In the genomic region with DNA sequence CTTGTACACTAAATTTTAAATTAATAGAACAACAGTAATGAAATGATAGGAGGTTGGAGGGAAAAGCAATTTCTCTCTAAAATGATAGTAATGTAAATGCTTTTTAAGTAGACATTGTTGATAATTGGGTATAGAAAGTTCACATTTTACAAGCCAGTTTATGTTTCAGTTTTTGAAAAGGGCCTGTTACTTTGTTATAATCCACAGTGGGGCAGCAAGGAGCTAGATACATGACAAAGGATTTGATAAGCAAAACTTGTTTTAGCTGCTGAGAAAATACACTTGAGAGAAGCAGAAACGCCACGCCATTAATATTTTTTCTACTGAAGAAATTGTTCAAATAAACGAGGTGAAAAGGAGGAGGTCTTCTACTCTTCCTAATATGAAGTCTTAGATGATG, we compare ENCODE assay signal across 8 cellular contexts. TPM values are rescaled to one million over a fixed set of nuclear protein-coding genes. Genes with fewer than 3 reads are reported as not detected.
A peak's percentile ranks its signal among the peaks of the same experiment; 100 is the strongest.
DNase-seq lines count a peak whose midpoint lies in the region; ATAC-seq and TF ChIP-seq lines count a peak whose summit lies in the region.

No MANE protein-coding gene starts in this region.

- H3K9me3 ChIP-seq in left lung = no peaks in the 10 kb centered on the region

- peaks cover 0 to 87% of the 10 kb centered on the region in 2 donors for H3K36me3 ChIP-seq in left lung

- H3K27ac ChIP-seq in VCaP (no peak overlapping the region), left lung (no peak overlapping the region)

- H3K4me3 ChIP-seq in left lung = no peak overlapping the region

- ATAC-seq in left lung = peak; percentile 52
- no peak for ATAC-seq in GM18519 (IDR thresholded peaks at IDR 0.05; ENCODE audit: low FRiP score, unreplicated experiment)

- no peaks in the 10 kb centered on the region for H3K27me3 ChIP-seq in left lung

- CTCF ChIA-PET in HEK293T (lab: Yijun Ruan, JAX) = no interaction called here

- POLR2A ChIA-PET in HEK293T (lab: Yijun Ruan, JAX) = no interaction called here

- DNase-seq in AG20443 (ENCODE audit: low spot score) (peak; percentile 14), HEK293T (ENCODE audit: extremely low spot score) (peak; percentile 9), left lung (no peak), NCI-H1048 (lab: John Stamatoyannopoulos, UW) (no peak), COR-L47 (lab: John Stamatoyannopoulos, UW) (no peak)
- no peak for DNase-seq in activated T-cell treated with anti-CD3 and anti-CD28 coated beads, Interleukin-2, amount 50 U/mL, for 1 hour

- intact Hi-C loops in left lung (cut with DNase I) = no loop called here

- no peaks in the 10 kb centered on the region for H3K4me1 ChIP-seq in left lung

- TF ChIP-seq CTCF in VCaP (conservative IDR thresholded peaks at IDR 0.05) (peak; percentile 70), left lung (IDR thresholded peaks at IDR 0.05) (peak in 1 of 2 donors; percentile 35)

TF ChIP-seq in HEK293T, 16 proteins besides CTCF, POLR2A, EP300 and RAD21:
- TF ChIP-seq FOXM1 (IDR thresholded peaks at IDR 0.05; ENCODE audit: borderline replicate concordance) (no peak), PKNOX1 (IDR thresholded peaks at IDR 0.05) (no peak), NFRKB (IDR thresholded peaks at IDR 0.05) (no peak), FOXA1 (IDR thresholded peaks at IDR 0.05) (no peak)

RNA-seq across cellular contexts. Expression of gene SREK1, which starts 30.2 kb away (rescaled TPM):
- 10 to 100 TPM; 52.4 to 62.8 TPM for total RNA-seq in left lung

Comparison
In these comparisons a context has a peak if more than half of its experiments do, and no peak if none do; other contexts are left out.
1. DNase-seq: peak in AG20443 (single experiment) and HEK293T (single experiment); none in left lung (0 of 2), NCI-H1048 (single experiment), activated T-cell treated with anti-CD3 and anti-CD28 coated beads, Interleukin-2, amount 50 U/mL, for 1 hour (single experiment) and COR-L47 (single experiment).